Comparison of ENCODE assay signal across 12 cellular contexts in genomic region chr12:120890963-120891362, GRCh38.
"Had no signal": no experiment of that assay in that cellular context is flagged by ENCODE, and none has a peak within 500 bp of the region (broad histone marks: within the 10 kb centered on the region; RNA-seq: fewer than 3 reads in every experiment).

No MANE protein-coding gene starts in this region.

- H3K36me3 ChIP-seq: ovary, transverse colon had no signal

- H3K9me3 ChIP-seq: ovary, transverse colon had no signal

- DNase-seq: activated CD4-positive, alpha-beta memory T cell treated with anti-CD3 and anti-CD28 coated beads, Interleukin-2, amount 10 ng/mL, durations not matched to agents 7 days and 5 days; activated naive CD4-positive, alpha-beta T cell treated with anti-CD3 and anti-CD28 coated beads, Interleukin-2, amount 50 U/mL, for 16 hours; activated T-cell treated with anti-CD3 and anti-CD28 coated beads, Interleukin-2, amount 50 U/mL, for 24 hours; hippocampal formation; kidney; ovary; stimulated activated CD4-positive, alpha-beta T cell treated with anti-CD3 and anti-CD28 coated beads, Interleukin-2, amount 100 ng/mL, for 48 hours; stimulated activated naive CD4-positive, alpha-beta T cell treated with Interleukin-2 at 50 U/mL for 16 hours; T-helper 1 cell; transverse colon had no signal

- H3K27me3 ChIP-seq: ovary, transverse colon had no signal

- H3K4me3 ChIP-seq: ovary, transverse colon had no signal

- FAIRE-seq: colon, kidney had no signal

- ATAC-seq: esophagus mucosa had no signal
